ENCODE assay signal across 24 cellular contexts in genomic region chr10:133039107-133039822, GRCh38. TPM values are rescaled to one million over a fixed set of nuclear protein-coding genes. Genes with fewer than 3 reads are reported as not detected.
DNase-seq lines count a peak whose midpoint lies in the region; ATAC-seq and TF ChIP-seq lines count a peak whose summit lies in the region.
"Had no signal": no experiment of that assay in that cellular context is flagged by ENCODE, and none has a peak within 500 bp of the region (broad histone marks: within the 10 kb centered on the region; RNA-seq: fewer than 3 reads in every experiment).

No MANE protein-coding gene starts in this region.

- H3K9me3 ChIP-seq in T-helper 17 cell (ENCODE audit: control insufficient read depth, low read length, poor library complexity, severe bottlenecking), result no peaks in the 10 kb centered on the region
- H3K9me3 ChIP-seq: body of pancreas, neutrophil had no signal

- intact Hi-C loops in sciatic nerve (cut with DNase I), result no loop called here

- in situ Hi-C loops in GM13977 (cut with MboI; ENCODE audit: low pct_unique_long_range_greater_than_20kb, low sequenced_read_pairs, unreplicated experiment), result no loop called here

- no peaks in the 10 kb centered on the region for H3K36me3 Mint-ChIP-seq in T-helper 17 cell (ENCODE audit: low read depth)
- H3K36me3 Mint-ChIP-seq: activated CD8-positive, alpha-beta memory T cell treated with anti-CD3 and anti-CD28 coated beads, Interleukin-2, amount 10 ng/mL, durations not matched to agents 7 days and 5 days; activated naive CD8-positive, alpha-beta T cell; IgD-negative memory B cell had no signal

- no peak overlapping the region for H3K27ac Mint-ChIP-seq in T-helper 17 cell
- H3K27ac Mint-ChIP-seq: activated CD4-positive, alpha-beta T cell treated with anti-CD3 and anti-CD28 coated beads, Interleukin-2, amount 10 ng/mL, durations not matched to agents 24 days and 14 days; activated CD8-positive, alpha-beta memory T cell treated with anti-CD3 and anti-CD28 coated beads, Interleukin-2, amount 10 ng/mL, durations not matched to agents 7 days and 5 days; activated naive CD8-positive, alpha-beta T cell; IgD-negative memory B cell had no signal

- H3K27me3 Mint-ChIP-seq in T-helper 17 cell, result peaks cover 18% of the 10 kb centered on the region
- H3K27me3 Mint-ChIP-seq: activated CD4-positive, alpha-beta T cell treated with anti-CD3 and anti-CD28 coated beads, Interleukin-2, amount 10 ng/mL, durations not matched to agents 24 days and 14 days had no signal

- no peak overlapping the region for H3K4me3 Mint-ChIP-seq in T-helper 17 cell
- H3K4me3 Mint-ChIP-seq: activated CD4-positive, alpha-beta T cell treated with anti-CD3 and anti-CD28 coated beads, Interleukin-2, amount 10 ng/mL, durations not matched to agents 24 days and 14 days; activated CD8-positive, alpha-beta memory T cell treated with anti-CD3 and anti-CD28 coated beads, Interleukin-2, amount 10 ng/mL, durations not matched to agents 7 days and 5 days; activated naive CD8-positive, alpha-beta T cell; IgD-negative memory B cell had no signal

- no peak for TF ChIP-seq CTCF in GM13977 (IDR thresholded peaks at IDR 0.05; ENCODE audit: extremely low read depth, insufficient read depth, missing control alignments)

- peak; percentile 46 for DNase-seq in DMS 273 (lab: John Stamatoyannopoulos, UW; ENCODE audit: unreplicated experiment)
- DNase-seq in DMS 273 treated with DMSO at 0.1 percent for 48 hours (lab: John Stamatoyannopoulos, UW), result no peak
- peak; percentile 35 for DNase-seq in RPMI8226
- peak; percentile 81 for DNase-seq in iPS-NIHi11 (ENCODE audit: low spot score)
- no peak for DNase-seq in sciatic nerve (ENCODE audit: low spot score)
- DNase-seq in GM13977 (ENCODE audit: low spot score), result no peak
- no peak for DNase-seq in T-helper 17 cell
- DNase-seq: activated CD4-positive, alpha-beta T cell treated with anti-CD3 and anti-CD28 coated beads, Interleukin-2, amount 10 ng/mL, durations not matched to agents 24 days and 14 days; activated CD8-positive, alpha-beta memory T cell treated with anti-CD3 and anti-CD28 coated beads, Interleukin-2, amount 10 ng/mL, durations not matched to agents 7 days and 5 days; GDM1; MM.1S; NCI-H1694 treated with DMSO at 0.1 percent for 48 hours; NCI-H226; NCI-H82; PC-9; stimulated activated CD4-positive, alpha-beta T cell treated with anti-CD3 and anti-CD28 coated beads, Interleukin-4, amount 100 ng/mL, for 4 hours; trophoblast cell had no signal

- H3K4me1 Mint-ChIP-seq in T-helper 17 cell, result no peaks in the 10 kb centered on the region
- H3K4me1 Mint-ChIP-seq: activated CD4-positive, alpha-beta T cell treated with anti-CD3 and anti-CD28 coated beads, Interleukin-2, amount 10 ng/mL, durations not matched to agents 24 days and 14 days; activated CD8-positive, alpha-beta memory T cell treated with anti-CD3 and anti-CD28 coated beads, Interleukin-2, amount 10 ng/mL, durations not matched to agents 7 days and 5 days; IgD-negative memory B cell had no signal

- ATAC-seq in sciatic nerve (peak; percentile 20), HG03565 (IDR thresholded peaks at IDR 0.05; ENCODE audit: unreplicated experiment) (no peak), T-helper 17 cell (no peak)
- ATAC-seq: activated CD8-positive, alpha-beta memory T cell treated with anti-CD3 and anti-CD28 coated beads, Interleukin-2, amount 10 ng/mL, durations not matched to agents 7 days and 5 days had no signal

RNA-seq across cellular contexts. Expression of gene ADGRA1, which starts 48.5 kb away (rescaled TPM):
- total RNA-seq in sciatic nerve (0.13 TPM), T-helper 17 cell (not detected)
- total RNA-seq: activated CD4-positive, alpha-beta T cell treated with anti-CD3 and anti-CD28 coated beads, Interleukin-2, amount 10 ng/mL, durations not matched to agents 24 days and 14 days; activated CD8-positive, alpha-beta memory T cell treated with anti-CD3 and anti-CD28 coated beads, Interleukin-2, amount 10 ng/mL, durations not matched to agents 7 days and 5 days; lower leg skin; mucosa of gallbladder; PC-9 had no signal

Comparison
In these comparisons a context has a peak if more than half of its experiments do, and no peak if none do; other contexts are left out.
1. DNase-seq: peak in DMS 273 (single experiment), RPMI8226 (single experiment) and iPS-NIHi11 (single experiment); none in DMS 273 treated with DMSO at 0.1 percent for 48 hours (single experiment), sciatic nerve (single experiment), GM13977 (single experiment) and T-helper 17 cell (0 of 3).